ENCODE assay signal across 10 cellular contexts in genomic region chr7:150514748-150515222, GRCh38. TPM values are rescaled to one million over a fixed set of nuclear protein-coding genes. Genes with fewer than 3 reads are reported as not detected.
DNase-seq lines count a peak whose midpoint lies in the region; ATAC-seq and TF ChIP-seq lines count a peak whose summit lies in the region.
"Had no signal": no experiment of that assay in that cellular context is flagged by ENCODE, and none has a peak within 500 bp of the region (broad histone marks: within the 10 kb centered on the region; RNA-seq: fewer than 3 reads in every experiment).

Gene GIMAP7, plus strand, starts transcription at chr7:150514872. Its CDS starts 5,103 bp downstream, at chr7:150519975.

- peaks cover 10 to 18% of the 10 kb centered on the region in 2 donors for H3K36me3 Mint-ChIP-seq in CD14-positive monocyte
- H3K36me3 Mint-ChIP-seq in activated CD4-positive, alpha-beta memory T cell treated with anti-CD3 and anti-CD28 coated beads for 36 hours = peaks cover 21% of the 10 kb centered on the region

- H3K9me3 Mint-ChIP-seq in CD14-positive monocyte = peaks cover 2 to 7% (median 3%) of the 10 kb centered on the region in 7 donors
- peaks cover 3% of the 10 kb centered on the region for H3K9me3 Mint-ChIP-seq in activated CD4-positive, alpha-beta memory T cell treated with anti-CD3 and anti-CD28 coated beads for 36 hours

- peaks cover 48% of the 10 kb centered on the region for H3K4me1 Mint-ChIP-seq in CD14-positive monocyte
- peaks cover 52% of the 10 kb centered on the region for H3K4me1 Mint-ChIP-seq in activated CD4-positive, alpha-beta memory T cell treated with anti-CD3 and anti-CD28 coated beads for 36 hours (ENCODE audit: low read depth)

- peak within 1 kb of the TSS; percentile 100 for H3K4me3 Mint-ChIP-seq in CD14-positive monocyte
- peak within 1 kb of the TSS; percentile 94 for H3K4me3 Mint-ChIP-seq in activated CD4-positive, alpha-beta memory T cell treated with anti-CD3 and anti-CD28 coated beads for 36 hours

- intact Hi-C loops in CD14-positive monocyte (cut with micrococcal nuclease) = loop anchor here in 1 of 2 donors (5.0 kb wide), 1 partner anchor 62 kb away; the partner anchor contains the start of gene GIMAP8
- intact Hi-C loops in activated CD4-positive, alpha-beta memory T cell treated with anti-CD3 and anti-CD28 coated beads for 36 hours (cut with micrococcal nuclease) = loop anchor here (1.0 to 5.0 kb wide), 9 partner anchors 11 to 218 kb away; partner anchors contain the start of genes ACTR3C, GIMAP2, GIMAP6 and LRRC61
- intact Hi-C loops in cardiac septum (cut with DNase I) = loop anchor here (5.0 kb wide), 1 partner anchor 62 kb away; the partner anchor contains the start of gene GIMAP8

- H3K27ac Mint-ChIP-seq in CD14-positive monocyte = peak within 1 kb of the TSS; percentile 74 to 97 (median 94)
- peak within 1 kb of the TSS; percentile 97 for H3K27ac Mint-ChIP-seq in activated CD4-positive, alpha-beta memory T cell treated with anti-CD3 and anti-CD28 coated beads for 36 hours

- ATAC-seq in HG02588 (IDR thresholded peaks at IDR 0.05; ENCODE audit: unreplicated experiment) = peak; percentile 64

- no peak for DNase-seq in CD14-positive monocyte (ENCODE audit: low spot score)
- peak; percentile 73 for DNase-seq in activated CD4-positive, alpha-beta memory T cell treated with anti-CD3 and anti-CD28 coated beads for 36 hours
- DNase-seq in cardiac septum (ENCODE audit: low spot score) = no peak
- DNase-seq in stimulated activated CD8-positive, alpha-beta memory T cell treated with anti-CD3 and anti-CD28 coated beads, Interleukin-12 subunit alpha, Interleukin-12 subunit beta, amount 100 ng/mL, for 1 hour (ENCODE audit: low read depth) = peak; percentile 36
- DNase-seq in NCI-H226 = no peak
- no peak for DNase-seq in DMS79 (lab: John Stamatoyannopoulos, UW)
- DNase-seq in foreskin melanocyte = no peak

- POLR2A ChIA-PET in activated CD4-positive, alpha-beta memory T cell treated with anti-CD3 and anti-CD28 coated beads for 36 hours (lab: Charles Lee) = interaction anchor here (0.7 to 4.4 kb wide), 17 partner anchors 10 to 241 kb away, joined by 3 to 78 read pairs (median 5); partner anchors contain the start of genes GIMAP1, GIMAP2, GIMAP4 and GIMAP5

- H3K27me3 Mint-ChIP-seq in CD14-positive monocyte (ENCODE audit: low read depth in 3 of 3) = peaks cover 0 to 2% (median 0%) of the 10 kb centered on the region in 3 donors
- no peaks in the 10 kb centered on the region for H3K27me3 Mint-ChIP-seq in activated CD4-positive, alpha-beta memory T cell treated with anti-CD3 and anti-CD28 coated beads for 36 hours

- no peak for TF ChIP-seq CTCF in CD14-positive monocyte (IDR thresholded peaks at IDR 0.05)

- CTCF ChIA-PET in activated CD4-positive, alpha-beta memory T cell treated with anti-CD3 and anti-CD28 coated beads for 36 hours (lab: Charles Lee) = interaction anchor here (0.8 to 6.4 kb wide), 11 partner anchors 11 to 244 kb away, joined by 3 to 71 read pairs (median 4); partner anchors contain the start of genes GIMAP1, GIMAP6 and GIMAP8

RNA-seq across cellular contexts. Expression of gene GIMAP7, which starts in this region (rescaled TPM):
- 100 to 1,000 TPM in 1 of 2 donors, 10 to 100 TPM in 1; 54.5 to 115 TPM for polyA plus RNA-seq in CD14-positive monocyte
- total RNA-seq in activated CD4-positive, alpha-beta memory T cell treated with anti-CD3 and anti-CD28 coated beads for 36 hours = 10 to 100 TPM; 42.5 to 44.1 TPM
- 13.0 TPM for total RNA-seq in cardiac septum
- total RNA-seq: SJSA1 had no signal
- polyA plus RNA-seq: BJ had no signal

Comparison
In these comparisons a context has a peak if more than half of its experiments do, and no peak if none do; other contexts are left out.
1. DNase-seq: peak in activated CD4-positive, alpha-beta memory T cell treated with anti-CD3 and anti-CD28 coated beads for 36 hours (single experiment) and stimulated activated CD8-positive, alpha-beta memory T cell treated with anti-CD3 and anti-CD28 coated beads, Interleukin-12 subunit alpha, Interleukin-12 subunit beta, amount 100 ng/mL, for 1 hour (single experiment); none in CD14-positive monocyte (single experiment), cardiac septum (single experiment), NCI-H226 (single experiment), DMS79 (single experiment) and foreskin melanocyte (single experiment).